In the genomic region with DNA sequence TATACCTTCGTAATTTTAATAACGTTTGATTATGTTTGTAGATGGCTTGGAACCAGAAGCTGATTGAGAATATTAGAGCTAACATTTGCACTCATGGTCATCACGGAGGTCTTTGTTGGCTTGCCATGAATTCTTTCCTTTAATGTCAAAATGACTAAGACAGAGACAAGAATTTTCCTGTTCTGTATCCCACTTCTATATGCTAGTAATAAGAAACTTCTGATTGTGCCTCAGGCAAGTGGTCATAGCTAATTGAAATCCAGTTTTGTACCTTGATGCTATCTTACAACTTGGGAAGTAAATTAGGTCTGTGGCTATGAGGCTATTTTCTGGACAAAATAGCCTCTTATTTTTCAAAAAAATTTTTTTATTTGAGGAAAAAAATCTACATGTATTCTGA, we compare ENCODE assay signal across 7 cellular contexts.
"Had no signal": no experiment of that assay in that cellular context is flagged by ENCODE, and none has a peak within 500 bp of the region (broad histone marks: within the 10 kb centered on the region; RNA-seq: fewer than 3 reads in every experiment).

No MANE protein-coding gene starts in this region.

- DNase-seq: H9, HCEC 1CT, KBM-7 had no signal

- H3K36me3 Mint-ChIP-seq: IgD-negative memory B cell had no signal

- H3K27ac ChIP-seq: HL-60 had no signal

- H3K27me3 Mint-ChIP-seq: IgD-negative memory B cell had no signal

- H3K27ac Mint-ChIP-seq: GM23338, H9, IgD-negative memory B cell had no signal

- H3K4me2 ChIP-seq: GM23338 had no signal

- H2AFZ ChIP-seq: GM23338 had no signal

- ATAC-seq: GM23338, HepG2 had no signal

- H3K4me1 Mint-ChIP-seq: GM23338, H9, IgD-negative memory B cell had no signal

- H3K4me3 Mint-ChIP-seq: GM23338, H9, IgD-negative memory B cell had no signal

- H3K4me3 ChIP-seq: GM23338 had no signal
